Comparison of ENCODE assay signal across 10 cellular contexts in the genomic region with DNA sequence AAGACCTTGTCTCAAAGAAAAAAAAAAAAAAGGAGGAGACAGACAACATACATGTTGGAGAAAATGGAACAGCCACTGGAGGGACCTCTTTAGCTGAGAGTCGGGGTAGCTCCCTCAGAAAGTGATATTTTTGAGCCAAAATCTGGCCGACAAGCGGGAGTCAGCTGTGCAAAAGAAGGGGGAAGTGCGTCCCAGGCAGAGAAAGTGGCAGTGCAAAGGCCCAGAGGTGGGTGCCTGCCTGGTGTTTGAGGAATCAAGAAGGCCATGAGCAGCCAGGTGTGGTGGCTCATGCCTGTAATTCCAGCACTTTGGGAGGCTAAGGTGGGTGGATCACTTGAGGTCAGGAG.
DNase-seq lines count a peak whose midpoint lies in the region; ATAC-seq lines count a peak whose summit lies in the region.
"Had no signal": no experiment of that assay in that cellular context is flagged by ENCODE, and none has a peak within 500 bp of the region (broad histone marks: within the 10 kb centered on the region; RNA-seq: fewer than 3 reads in every experiment).

No MANE protein-coding gene starts in this region.

- no peak for ATAC-seq in stimulated activated naive CD8-positive, alpha-beta T cell treated with anti-CD3 and anti-CD28 coated beads, Interleukin-15, Interleukin-2, amounts not matched to agents 100 U/mL and 50 U/mL, for 24 hours
- no peak for ATAC-seq in GM18519 (IDR thresholded peaks at IDR 0.05; ENCODE audit: low FRiP score, unreplicated experiment)
- ATAC-seq in HG02884 (IDR thresholded peaks at IDR 0.05; ENCODE audit: unreplicated experiment), result no peak

- H3K36me3 Mint-ChIP-seq in stimulated activated naive CD8-positive, alpha-beta T cell treated with anti-CD3 and anti-CD28 coated beads, Interleukin-15, Interleukin-2, amounts not matched to agents 100 ng/mL and 50 ng/mL, for 24 hours (ENCODE audit: low read depth), result no peaks in the 10 kb centered on the region

- no peak for DNase-seq in stimulated activated naive CD8-positive, alpha-beta T cell treated with anti-CD3 and anti-CD28 coated beads, Interleukin-15, Interleukin-2, amounts not matched to agents 100 U/mL and 50 U/mL, for 24 hours
- DNase-seq in SKM-1 treated with dmso at 0.1 percent for 144 hours (lab: John Stamatoyannopoulos, UW; ENCODE audit: unreplicated experiment) (peak; percentile 39), globus pallidus (ENCODE audit: low spot score) (peak; percentile 71), islet precursor cell (no peak), NCI-H2081 treated with DMSO at 0.1 percent for 48 hours (lab: John Stamatoyannopoulos, UW) (no peak)
- DNase-seq: NCI-H2029; stimulated activated naive CD4-positive, alpha-beta T cell treated with Interleukin-2 at 50 U/mL for 16 hours had no signal

- H3K4me3 Mint-ChIP-seq in stimulated activated naive CD8-positive, alpha-beta T cell treated with anti-CD3 and anti-CD28 coated beads, Interleukin-15, Interleukin-2, amounts not matched to agents 100 ng/mL and 50 ng/mL, for 24 hours, result peak overlapping the region; percentile 89

- H3K4me1 Mint-ChIP-seq in stimulated activated naive CD8-positive, alpha-beta T cell treated with anti-CD3 and anti-CD28 coated beads, Interleukin-15, Interleukin-2, amounts not matched to agents 100 ng/mL and 50 ng/mL, for 24 hours (ENCODE audit: low read depth), result peaks cover 32% of the 10 kb centered on the region

- no peak overlapping the region for H3K27ac Mint-ChIP-seq in stimulated activated naive CD8-positive, alpha-beta T cell treated with anti-CD3 and anti-CD28 coated beads, Interleukin-15, Interleukin-2, amounts not matched to agents 100 ng/mL and 50 ng/mL, for 24 hours

- peaks cover 7% of the 10 kb centered on the region for H3K27me3 Mint-ChIP-seq in stimulated activated naive CD8-positive, alpha-beta T cell treated with anti-CD3 and anti-CD28 coated beads, Interleukin-15, Interleukin-2, amounts not matched to agents 100 ng/mL and 50 ng/mL, for 24 hours

- no peaks in the 10 kb centered on the region for H3K9me3 Mint-ChIP-seq in stimulated activated naive CD8-positive, alpha-beta T cell treated with anti-CD3 and anti-CD28 coated beads, Interleukin-15, Interleukin-2, amounts not matched to agents 100 ng/mL and 50 ng/mL, for 24 hours

Comparison
In these comparisons a context has a peak if more than half of its experiments do, and no peak if none do; other contexts are left out.
1. DNase-seq: peak in SKM-1 treated with dmso at 0.1 percent for 144 hours (single experiment) and globus pallidus (single experiment); none in stimulated activated naive CD8-positive, alpha-beta T cell treated with anti-CD3 and anti-CD28 coated beads, Interleukin-15, Interleukin-2, amounts not matched to agents 100 U/mL and 50 U/mL, for 24 hours (single experiment), islet precursor cell (single experiment) and NCI-H2081 treated with DMSO at 0.1 percent for 48 hours (single experiment).